ENCODE assay signal across 18 cellular contexts in the genomic region with DNA sequence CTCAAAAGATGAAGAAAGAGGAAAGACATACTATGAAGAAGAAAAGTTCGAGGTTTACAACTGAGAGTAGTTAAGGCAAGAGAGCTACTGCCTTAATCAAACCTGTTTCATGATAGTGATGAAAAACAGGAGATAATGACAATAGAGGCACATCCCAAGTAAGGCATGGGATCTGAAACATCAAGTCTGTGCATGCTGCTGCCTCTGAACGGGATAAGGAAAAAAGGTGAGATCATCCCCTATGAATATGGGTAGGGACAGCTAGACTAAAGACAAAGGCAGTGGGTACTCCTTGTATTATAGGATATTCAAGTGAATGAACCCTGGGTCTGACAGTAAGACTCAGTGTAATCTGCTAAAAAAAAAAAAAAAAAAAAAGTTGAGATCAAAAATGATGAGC.
"Had no signal": no experiment of that assay in that cellular context is flagged by ENCODE, and none has a peak within 500 bp of the region (broad histone marks: within the 10 kb centered on the region; RNA-seq: fewer than 3 reads in every experiment).

No MANE protein-coding gene starts in this region.

- H3K4me3 ChIP-seq: gastroesophageal sphincter, lung, ovary had no signal

- H3K36me3 ChIP-seq: gastroesophageal sphincter, ovary had no signal

- H3K27me3 Mint-ChIP-seq: activated naive CD8-positive, alpha-beta T cell treated with anti-CD3 and anti-CD28 coated beads for 36 hours had no signal

- H3K4me3 Mint-ChIP-seq: activated naive CD8-positive, alpha-beta T cell treated with anti-CD3 and anti-CD28 coated beads for 36 hours; activated T-helper 1 cell treated with anti-CD3 and anti-CD28 coated beads, Interleukin-12 subunit alpha, Interleukin-12 subunit beta, Interleukin-2, Interleukin-4 antibody, amounts not matched to agents 30 ng/mL and 10 ng/mL and 1 ng/mL, durations not matched to agents 14 hours and 24 hours and 36 hours had no signal

- ATAC-seq: gastroesophageal sphincter, left colon, sciatic nerve had no signal

- H3K9me3 Mint-ChIP-seq: activated naive CD8-positive, alpha-beta T cell treated with anti-CD3 and anti-CD28 coated beads for 36 hours; activated T-helper 1 cell treated with anti-CD3 and anti-CD28 coated beads, Interleukin-12 subunit alpha, Interleukin-12 subunit beta, Interleukin-2, Interleukin-4 antibody, amounts not matched to agents 30 ng/mL and 10 ng/mL and 1 ng/mL, durations not matched to agents 14 hours and 24 hours and 36 hours had no signal

- H3K27me3 ChIP-seq: gastroesophageal sphincter, ovary had no signal

- H3K27ac ChIP-seq: gastroesophageal sphincter, ovary had no signal

- H3K27ac Mint-ChIP-seq: activated naive CD8-positive, alpha-beta T cell treated with anti-CD3 and anti-CD28 coated beads for 36 hours; activated T-helper 1 cell treated with anti-CD3 and anti-CD28 coated beads, Interleukin-12 subunit alpha, Interleukin-12 subunit beta, Interleukin-2, Interleukin-4 antibody, amounts not matched to agents 30 ng/mL and 10 ng/mL and 1 ng/mL, durations not matched to agents 14 hours and 24 hours and 36 hours had no signal

- FAIRE-seq: colon, TTC549 had no signal

- DNase-seq: activated CD4-positive, alpha-beta T cell treated with anti-CD3 and anti-CD28 coated beads, Interleukin-2, amount 50 U/mL, for 48 hours; activated gamma-delta T cell treated with Interleukin-2 at 50 U/mL for 16 hours; activated naive CD8-positive, alpha-beta T cell treated with anti-CD3 and anti-CD28 coated beads for 36 hours; activated T-cell treated with anti-CD3 and anti-CD28 coated beads for 4 hours; amniotic stem cell; central memory CD4-positive, alpha-beta T cell; left colon; midbrain; ovary; stimulated activated CD4-positive, alpha-beta T cell treated with anti-CD3 and anti-CD28 coated beads, Interleukin-4, amount 100 ng/mL, for 4 hours; stimulated activated naive CD4-positive, alpha-beta T cell; SW 1271 had no signal

- H3K9me3 ChIP-seq: gastroesophageal sphincter, ovary had no signal
